In the genomic region with DNA sequence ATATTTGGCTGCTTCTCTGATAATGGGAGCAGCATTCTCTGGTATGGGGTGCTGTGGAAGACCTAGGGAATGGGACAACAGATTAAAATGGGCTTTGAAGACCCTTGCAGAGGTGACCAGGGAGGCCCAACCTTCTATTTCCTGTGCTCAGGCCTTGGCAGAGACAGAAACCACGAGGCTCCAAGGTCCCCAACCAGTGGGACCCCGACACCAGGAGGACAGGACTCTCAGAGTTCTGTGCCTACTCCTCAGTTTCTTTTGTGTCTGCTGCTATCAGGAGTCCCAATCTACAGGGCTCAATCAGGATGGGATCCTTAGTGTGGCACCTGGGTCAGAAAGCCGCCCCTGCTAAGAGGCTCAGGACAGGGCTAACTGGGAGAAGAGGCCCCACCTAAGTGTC, we compare ENCODE assay signal across 1 cellular context.
TF ChIP-seq lines count a peak whose summit lies in the region.

No MANE protein-coding gene starts in this region.

TF ChIP-seq in GM23338, 12 proteins besides CTCF, POLR2A, EP300 and RAD21 (continued from another document):
- no peak for TF ChIP-seq EZH2 (IDR thresholded peaks at IDR 0.05; ENCODE audit: low read depth, unreplicated experiment)
- no peak for TF ChIP-seq ZNF462 (CRISPR knock-in tag; IDR thresholded peaks at IDR 0.05)
- no peak for TF ChIP-seq ZNF114 (CRISPR knock-in tag; IDR thresholded peaks at IDR 0.05)
- TF ChIP-seq ETS1 (IDR thresholded peaks at IDR 0.05): no peak
- TF ChIP-seq NANOG (IDR thresholded peaks at IDR 0.05; ENCODE audit: borderline replicate concordance): no peak
- no peak for TF ChIP-seq CREB1 (CRISPR knock-in tag; IDR thresholded peaks at IDR 0.05; ENCODE audit: low read depth)
- TF ChIP-seq EZH2phosphoT487 (IDR thresholded peaks at IDR 0.05; ENCODE audit: unreplicated experiment): no peak
